ENCODE assay signal across 9 cellular contexts in the genomic region with DNA sequence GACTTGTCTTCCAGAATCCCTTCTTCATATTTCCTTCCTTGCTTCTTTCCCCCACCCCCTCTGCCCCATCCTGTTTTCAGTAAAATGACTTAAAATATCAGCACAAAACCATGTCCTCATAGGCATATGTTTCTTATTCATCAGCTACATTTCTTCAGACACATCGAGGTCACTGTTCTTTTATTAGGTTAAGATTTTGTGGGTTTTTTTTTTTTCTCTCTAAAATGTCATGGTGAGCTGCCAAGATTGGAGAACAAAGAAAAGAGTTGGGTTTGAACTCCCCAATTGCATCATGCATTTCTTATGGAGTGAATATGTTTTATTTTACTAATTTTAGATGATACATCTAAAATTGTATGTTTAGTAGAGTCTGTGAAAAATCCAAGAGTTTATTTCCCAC. TPM values are rescaled to one million over a fixed set of nuclear protein-coding genes. Genes with fewer than 3 reads are reported as not detected.
A peak's percentile ranks its signal among the peaks of the same experiment; 100 is the strongest.
DNase-seq lines count a peak whose midpoint lies in the region; TF ChIP-seq lines count a peak whose summit lies in the region.
"Had no signal": no experiment of that assay in that cellular context is flagged by ENCODE, and none has a peak within 500 bp of the region (broad histone marks: within the 10 kb centered on the region; RNA-seq: fewer than 3 reads in every experiment).

No MANE protein-coding gene starts in this region.

- TF ChIP-seq CTCF in epithelial cell of proximal tubule (conservative IDR thresholded peaks at IDR 0.05; ENCODE audit: low read depth, low read length) (no peak), uterus (IDR thresholded peaks at IDR 0.05) (no peak), OCI-LY7 (conservative IDR thresholded peaks at IDR 0.05; ENCODE audit: low read length) (no peak)

- peaks cover 0 to 4% of the 10 kb centered on the region in 2 donors for H3K36me3 ChIP-seq in muscle layer of duodenum (ENCODE audit: control insufficient read depth in 1 of 2, insufficient read depth in 2 of 2, low read length in 2 of 2)
- H3K36me3 ChIP-seq in uterus, result no peaks in the 10 kb centered on the region
- H3K36me3 ChIP-seq in OCI-LY7 (ENCODE audit: insufficient read depth, low read length), result no peaks in the 10 kb centered on the region

- no peaks in the 10 kb centered on the region for H3K79me2 ChIP-seq in OCI-LY7 (ENCODE audit: insufficient read depth, low read depth, low read length)

- H3K4me2 ChIP-seq in OCI-LY7 (ENCODE audit: low read length), result no peak overlapping the region

- CTCF ChIA-PET in OCI-LY7 (lab: Charles Lee; ENCODE audit: unreplicated experiment), result no interaction called here

- intact Hi-C loops in uterus (cut with DNase I; ENCODE audit: low total_unique reads) (no loop called here), OCI-LY7 (cut with micrococcal nuclease; ENCODE audit: unreplicated experiment) (no loop called here)

- H3K27ac ChIP-seq in muscle layer of duodenum (ENCODE audit: low read length) (peak overlapping the region; percentile 71), uterus (peak overlapping the region; percentile 35 to 50), OCI-LY7 (ENCODE audit: low read depth, low read length, poor library complexity, severe bottlenecking) (no peak overlapping the region)

- no peak overlapping the region for H2AFZ ChIP-seq in OCI-LY7 (ENCODE audit: low read length)

- H3K4me3 ChIP-seq in epithelial cell of proximal tubule (ENCODE audit: low read depth, low read length) (peak overlapping the region; percentile 44), muscle layer of duodenum (ENCODE audit: low read depth in 1 of 2, low read length in 2 of 2) (no peak overlapping the region), uterus (no peak overlapping the region), OCI-LY7 (ENCODE audit: low read depth, low read length, poor library complexity, severe bottlenecking) (no peak overlapping the region)

- peak; percentile 71 for DNase-seq in M059J (ENCODE audit: low read depth)
- no peak for DNase-seq in epithelial cell of proximal tubule (ENCODE audit: low read depth)
- DNase-seq in uterus, result no peak
- DNase-seq in OCI-LY7 (ENCODE audit: low spot score), result no peak
- no peak for DNase-seq in ecto neural progenitor cell (ENCODE audit: low spot score)
- no peak for DNase-seq in activated CD4-positive, alpha-beta T cell treated with anti-CD3 and anti-CD28 coated beads, Interleukin-2, amount 50 U/mL, for 1 hour
- DNase-seq: aorta had no signal

- no peaks in the 10 kb centered on the region for H3K9me2 ChIP-seq in OCI-LY7 (ENCODE audit: insufficient read depth, low read length)

- no peaks in the 10 kb centered on the region for H3K27me3 ChIP-seq in muscle layer of duodenum (ENCODE audit: low read depth, low read length)
- H3K27me3 ChIP-seq in uterus, result no peaks in the 10 kb centered on the region

- no peaks in the 10 kb centered on the region for H4K20me1 ChIP-seq in OCI-LY7 (ENCODE audit: insufficient read depth, low read length)

- H3K9me3 ChIP-seq in muscle layer of duodenum (ENCODE audit: control insufficient read depth in 1 of 2, low read length in 2 of 2) (no peaks in the 10 kb centered on the region), uterus (no peaks in the 10 kb centered on the region), OCI-LY7 (ENCODE audit: low read length) (no peaks in the 10 kb centered on the region)

- POLR2A ChIA-PET in OCI-LY7 (lab: Charles Lee), result interaction anchor here (0.7 kb wide), 3 partner anchors 35 to 930 kb away, joined by 3 to 6 read pairs (median 4); no protein-coding TSS in a partner anchor

- H3K4me1 ChIP-seq in muscle layer of duodenum (ENCODE audit: control insufficient read depth in 1 of 2, insufficient read depth in 2 of 2, low read length in 2 of 2), result peaks cover 15 to 20% of the 10 kb centered on the region in 2 donors
- no peaks in the 10 kb centered on the region for H3K4me1 ChIP-seq in uterus
- peaks cover 5% of the 10 kb centered on the region for H3K4me1 ChIP-seq in OCI-LY7 (ENCODE audit: insufficient read depth, low read length, poor library complexity, severe bottlenecking)

- no TSS peak for BruUV-seq in OCI-LY7 (replicated peaks; lab: Mats Ljungman, UMichigan)

- no peak for TF ChIP-seq POLR2A in uterus (IDR thresholded peaks at IDR 0.05)

RNA-seq across cellular contexts. Expression of a gene that starts 35.8 kb away (rescaled TPM):
- total RNA-seq in M059J (2014; rRNA removed; shearing (Covaris generic)), result 0.30 and 0.39 TPM in 2 replicates
- total RNA-seq in epithelial cell of proximal tubule (0.46 and 3.7 TPM in 2 replicates), uterus (under 1 TPM in 2 of 4 donors, not detected in 2; 0.59 to 0.90 TPM), OCI-LY7 (2022) (not detected in 2 replicates)
- total RNA-seq in OCI-LY7 (2014; rRNA removed; shearing (Covaris generic)), result not detected in 2 replicates
- total RNA-seq: G401 had no signal
